20 cellular contexts compared by ENCODE assay signal in the genomic region with DNA sequence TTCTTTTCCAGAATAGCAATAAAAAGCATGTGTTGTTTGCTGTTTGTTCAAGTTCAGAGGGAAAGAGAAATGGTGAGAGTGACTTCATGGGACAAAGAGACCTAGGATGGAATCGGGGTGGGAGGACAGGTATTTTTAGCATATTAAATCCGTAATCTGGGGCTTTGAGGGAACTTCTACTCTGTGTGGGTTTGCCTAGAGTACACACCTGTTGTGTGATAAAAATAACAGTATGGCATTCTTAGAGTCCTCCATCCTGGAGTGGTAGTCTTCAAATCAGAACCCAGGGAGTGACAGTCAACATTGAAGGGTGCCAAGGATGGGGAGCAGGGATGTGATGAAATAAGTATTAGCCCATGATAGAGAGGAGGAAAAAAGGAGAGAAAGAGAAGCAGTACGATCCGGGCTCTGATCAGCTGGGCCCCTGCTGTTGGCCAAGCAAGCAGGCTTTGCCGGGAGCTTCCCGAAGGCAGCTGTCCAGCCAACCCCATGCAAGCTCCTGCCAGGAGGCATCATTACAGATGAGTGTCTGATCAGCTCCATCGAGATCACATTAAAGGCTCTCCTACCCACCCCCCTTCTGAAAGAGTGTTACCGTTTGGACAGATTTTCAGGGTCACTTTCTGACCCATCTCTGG.
"Had no signal": no experiment of that assay in that cellular context is flagged by ENCODE, and none has a peak within 500 bp of the region (broad histone marks: within the 10 kb centered on the region; RNA-seq: fewer than 3 reads in every experiment).

No MANE protein-coding gene starts in this region.

- H2AFZ ChIP-seq: parathyroid adenoma had no signal

- H3K36me3 ChIP-seq: ascending aorta, breast epithelium, esophagus muscularis mucosa, tibial nerve, WERI-Rb-1 had no signal

- H3K4me3 Mint-ChIP-seq: activated T-cell treated with anti-CD3 and anti-CD28 coated beads, Interleukin-2, amount 50 U/mL, for 72 hours; immature natural killer cell; natural killer cell had no signal

- H3K9me3 Mint-ChIP-seq: natural killer cell had no signal

- H3K27me3 ChIP-seq: ascending aorta, breast epithelium, esophagus muscularis mucosa, tibial nerve had no signal

- H3K9ac ChIP-seq: parathyroid adenoma had no signal

- ATAC-seq: activated T-cell treated with anti-CD3 and anti-CD28 coated beads, Interleukin-2, amount 50 U/mL, for 72 hours; natural killer cell had no signal

- H3K4me1 ChIP-seq: breast epithelium, parathyroid adenoma, tibial nerve had no signal

- DNase-seq: activated CD4-positive, alpha-beta T cell treated with anti-CD3 and anti-CD28 coated beads for 1 hour; activated CD4-positive, alpha-beta T cell treated with anti-CD3 and anti-CD28 coated beads, Interleukin-2, amount 50 U/mL, for 4 hours; activated effector memory CD4-positive, alpha-beta T cell treated with anti-CD3 and anti-CD28 coated beads, Interleukin-2, amount 50 U/mL, for 16 hours; activated naive CD4-positive, alpha-beta T cell treated with anti-CD3 and anti-CD28 coated beads, Interleukin-2, amount 50 U/mL, for 16 hours; activated T-cell treated with anti-CD3 and anti-CD28 coated beads, Interleukin-2, amount 50 U/mL, for 72 hours; cerebellar nuclear complex; effector CD8-positive, alpha-beta T cell; immature natural killer cell; kidney glomerular epithelial cell; mesendoderm; natural killer cell; stimulated activated CD4-positive, alpha-beta T cell treated with anti-CD3 and anti-CD28 coated beads, Interleukin-12 subunit alpha, Interleukin-12 subunit beta, amount 100 ng/mL, for 4 hours; stimulated activated CD4-positive, alpha-beta T cell treated with anti-CD3 and anti-CD28 coated beads, Interleukin-1b, Interleukin-23, amount 100 ng/mL, for 48 hours; stimulated activated naive CD4-positive, alpha-beta T cell treated with Interleukin-2 at 50 U/mL for 16 hours; WERI-Rb-1 had no signal

- H3K27ac ChIP-seq: ascending aorta, breast epithelium, esophagus muscularis mucosa, parathyroid adenoma, tibial nerve, WERI-Rb-1 had no signal

- H3K27ac Mint-ChIP-seq: activated T-cell treated with anti-CD3 and anti-CD28 coated beads, Interleukin-2, amount 50 U/mL, for 72 hours; immature natural killer cell; natural killer cell had no signal

- H3K36me3 Mint-ChIP-seq: immature natural killer cell, natural killer cell had no signal

- H3K9me3 ChIP-seq: ascending aorta had no signal

- H3K79me2 ChIP-seq: parathyroid adenoma had no signal

- H3K4me3 ChIP-seq: ascending aorta, breast epithelium, esophagus muscularis mucosa, tibial nerve had no signal
